9 cellular contexts compared by ENCODE assay signal in the genomic region with DNA sequence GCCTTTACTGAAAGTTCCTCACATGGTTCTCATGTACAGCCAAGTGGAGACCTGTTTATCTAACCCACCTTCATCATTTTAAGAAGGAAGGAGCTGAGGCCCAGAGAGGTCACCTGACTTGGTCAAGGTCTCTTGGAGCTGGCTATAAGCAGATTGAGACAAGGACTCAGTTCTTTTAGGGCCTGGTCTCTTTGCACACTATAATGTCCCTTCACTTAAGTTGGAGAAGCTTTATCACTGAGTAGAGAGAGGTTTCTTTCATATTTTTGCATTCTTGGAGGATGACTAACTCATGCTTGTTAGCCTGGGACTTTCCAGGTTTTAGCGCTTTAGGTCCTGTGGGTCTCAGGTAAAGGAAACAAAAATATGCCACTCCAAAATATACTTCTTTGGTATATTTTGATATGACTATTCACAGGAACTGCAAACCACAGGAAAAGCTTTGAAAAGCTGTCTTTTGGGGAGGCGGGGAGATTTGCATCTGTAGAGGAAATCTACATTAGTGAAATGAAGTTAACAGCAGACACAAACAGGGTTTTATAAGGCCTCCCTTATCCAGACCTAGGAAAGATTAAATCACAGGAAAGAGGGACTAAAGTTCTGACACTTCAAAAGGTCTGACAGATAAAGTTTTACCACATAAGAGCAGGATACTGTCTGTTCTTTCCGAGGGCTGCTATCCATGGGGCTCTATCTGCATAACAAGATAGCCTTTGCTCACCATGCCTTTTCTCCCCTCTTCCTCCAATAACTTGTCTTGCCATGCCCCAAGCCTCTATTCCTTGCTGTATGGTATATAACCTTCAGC.
DNase-seq lines count a peak whose midpoint lies in the region; ATAC-seq and TF ChIP-seq lines count a peak whose summit lies in the region.
"Had no signal": no experiment of that assay in that cellular context is flagged by ENCODE, and none has a peak within 500 bp of the region (broad histone marks: within the 10 kb centered on the region; RNA-seq: fewer than 3 reads in every experiment).

No MANE protein-coding gene starts in this region.

- peaks cover 2% of the 10 kb centered on the region for H3K27me3 Mint-ChIP-seq in nephron progenitor cell (ENCODE audit: low read depth, poor library complexity)

- H3K9me3 Mint-ChIP-seq in nephron progenitor cell = peaks cover 16% of the 10 kb centered on the region

- peaks cover 58 to 74% (median 68%) of the 10 kb centered on the region in 10 experiments for H3K4me1 ChIP-seq in BLaER1 treated with 17β-estradiol and CSF1 and Interleukin-3, amounts not matched to agents 10 nM and 100 nM

- peak overlapping the region; percentile 73 to 93 (median 78) for H3K4me2 ChIP-seq in BLaER1 treated with 17β-estradiol and CSF1 and Interleukin-3, amounts not matched to agents 10 nM and 100 nM

- no peaks in the 10 kb centered on the region for H4K20me1 ChIP-seq in BLaER1 treated with 17β-estradiol and CSF1 and Interleukin-3, amounts not matched to agents 10 nM and 100 nM

- intact Hi-C loops in Right ventricle myocardium superior (cut with DNase I) = no loop called here

- H3K4me3 ChIP-seq in BLaER1 treated with 17β-estradiol and CSF1 and Interleukin-3, amounts not matched to agents 10 nM and 100 nM = peak overlapping the region in 5 of 10 experiments; percentile 1 to 25 (median 15); a peak in 5 of 20 replicates
- H3K4me3 ChIP-seq: cardiac muscle cell had no signal

- peak; percentile 45 for ATAC-seq in GM21515 (IDR thresholded peaks at IDR 0.05; ENCODE audit: unreplicated experiment)
- no peak for ATAC-seq in Right ventricle myocardium superior (ENCODE audit: poor library complexity)

- peaks cover 9 to 22% (median 20%) of the 10 kb centered on the region in 11 experiments for H3K9me3 ChIP-seq in BLaER1 treated with 17β-estradiol and CSF1 and Interleukin-3, amounts not matched to agents 10 nM and 100 nM (replicated peaks in 1 of 11)

- DNase-seq in NCI-H226 (peak; percentile 72), amniotic epithelial cell (ENCODE audit: low read depth) (peak; percentile 70), nephron progenitor cell (no peak), Right ventricle myocardium superior (no peak), GM10266 (ENCODE audit: extremely low spot score) (no peak)
- DNase-seq in stimulated activated CD4-positive, alpha-beta T cell treated with anti-CD3 and anti-CD28 coated beads, Interleukin-12 subunit alpha, Interleukin-12 subunit beta, amount 100 ng/mL, for 48 hours (ENCODE audit: low read depth in 2 of 3, low spot score in 1 of 3) = peak; percentile 32 to 45 (median 33)

- peaks cover 35% of the 10 kb centered on the region for H3K4me1 Mint-ChIP-seq in nephron progenitor cell

- no peak for TF ChIP-seq CTCF in nephron progenitor cell (IDR thresholded peaks at IDR 0.05)
- TF ChIP-seq CTCF in GM10266 (IDR thresholded peaks at IDR 0.05; ENCODE audit: control insufficient read depth, insufficient read depth, low read depth, missing control alignments) = no peak

- H3K36me3 Mint-ChIP-seq in nephron progenitor cell (ENCODE audit: low read depth) = peaks cover 2% of the 10 kb centered on the region

- H3K9ac ChIP-seq in BLaER1 treated with 17β-estradiol and CSF1 and Interleukin-3, amounts not matched to agents 10 nM and 100 nM = peak overlapping the region in 9 of 11 experiments; percentile 3 to 82 (median 64); a peak in 18 of 22 replicates

- H3K27ac ChIP-seq in BLaER1 treated with 17β-estradiol and CSF1 and Interleukin-3, amounts not matched to agents 10 nM and 100 nM = peak overlapping the region in 10 of 11 experiments; percentile 25 to 95 (median 82); a peak in 20 of 22 replicates
- H3K27ac ChIP-seq: cardiac muscle cell had no signal

- peaks cover 0 to 7% (median 1%) of the 10 kb centered on the region in 11 experiments; a peak in 3 of 22 replicates for H3K36me3 ChIP-seq in BLaER1 treated with 17β-estradiol and CSF1 and Interleukin-3, amounts not matched to agents 10 nM and 100 nM
- H3K36me3 ChIP-seq: cardiac muscle cell had no signal

- no peaks in the 10 kb centered on the region for H3K27me3 ChIP-seq in BLaER1 treated with 17β-estradiol and CSF1 and Interleukin-3, amounts not matched to agents 10 nM and 100 nM
- H3K27me3 ChIP-seq: cardiac muscle cell had no signal

- no peak overlapping the region for H3K4me3 Mint-ChIP-seq in nephron progenitor cell

- no peak overlapping the region for H3K27ac Mint-ChIP-seq in nephron progenitor cell

Comparison
In these comparisons a context has a peak if more than half of its experiments do, and no peak if none do; other contexts are left out.
1. DNase-seq: peak in NCI-H226 (single experiment), amniotic epithelial cell (single experiment) and stimulated activated CD4-positive, alpha-beta T cell treated with anti-CD3 and anti-CD28 coated beads, Interleukin-12 subunit alpha, Interleukin-12 subunit beta, amount 100 ng/mL, for 48 hours (3 of 3); none in nephron progenitor cell (single experiment), Right ventricle myocardium superior (single experiment) and GM10266 (single experiment).